In genomic region chr2:134738150-134738865, GRCh38 we compare ENCODE assay signal across 1 cellular context.
TF ChIP-seq lines count a peak whose summit lies in the region.

No MANE protein-coding gene starts in this region.

TF ChIP-seq in GM12878, 131 proteins besides CTCF, POLR2A, EP300 and RAD21 (continued from another document):
- TF ChIP-seq PBX3 (IDR thresholded peaks at IDR 0.05; ENCODE audit: insufficient replicate concordance, low read depth, low read length) (no peak), MEF2A (IDR thresholded peaks at IDR 0.05; ENCODE audit: insufficient read depth, low read depth, low read length) (no peak), BCL11A (IDR thresholded peaks at IDR 0.05; ENCODE audit: low read depth, low read length) (no peak), STAT1 (conservative IDR thresholded peaks at IDR 0.05) (no peak)
